ENCODE assay signal across 14 cellular contexts in genomic region chr1:204455063-204455830, GRCh38. TPM values are rescaled to one million over a fixed set of nuclear protein-coding genes. Genes with fewer than 3 reads are reported as not detected.
A peak's percentile ranks its signal among the peaks of the same experiment; 100 is the strongest.
DNase-seq lines count a peak whose midpoint lies in the region; ATAC-seq and TF ChIP-seq lines count a peak whose summit lies in the region.
"Had no signal": no experiment of that assay in that cellular context is flagged by ENCODE, and none has a peak within 500 bp of the region (broad histone marks: within the 10 kb centered on the region; RNA-seq: fewer than 3 reads in every experiment).

No MANE protein-coding gene starts in this region.

- H4K20me1 ChIP-seq in GM23338 (replicated peaks; ENCODE audit: insufficient read depth): no peaks in the 10 kb centered on the region

- H3K27me3 Mint-ChIP-seq in GM23338 (ENCODE audit: insufficient read depth, low read depth, poor library complexity) (peaks cover 16% of the 10 kb centered on the region), endothelial cell (ENCODE audit: unreplicated experiment) (peaks cover 28% of the 10 kb centered on the region)
- H3K27me3 Mint-ChIP-seq: CD4-positive, CD25-positive, alpha-beta regulatory T cell had no signal

- H3K4me1 Mint-ChIP-seq in GM23338 (peaks cover 63% of the 10 kb centered on the region), endothelial cell (ENCODE audit: unreplicated experiment) (peaks cover 69% of the 10 kb centered on the region)

- H3K9me3 ChIP-seq in psoas muscle: no peaks in the 10 kb centered on the region
- H3K9me3 ChIP-seq: ascending aorta, uterus had no signal

- peak; percentile 84 for ATAC-seq in GM23338
- no peak for ATAC-seq in psoas muscle
- ATAC-seq: Panc1 had no signal

- intact Hi-C loops in posterior vena cava (cut with DNase I): loop anchor here in 1 of 2 donors (10.0 kb wide), 1 partner anchor 310 kb away; no protein-coding TSS in a partner anchor
- intact Hi-C loops in psoas muscle (cut with DNase I): no loop called here

- H3K4me3 Mint-ChIP-seq in GM23338 (peak overlapping the region; percentile 48; the same call in 2 of the 3 replicates), endothelial cell (ENCODE audit: unreplicated experiment) (peak overlapping the region; percentile 47)

- H3K27me3 ChIP-seq in GM23338 (ENCODE audit: insufficient read depth) (no peaks in the 10 kb centered on the region), psoas muscle (ENCODE audit: insufficient read depth in 3 of 3, low read length in 2 of 3) (no peaks in the 10 kb centered on the region)
- H3K27me3 ChIP-seq: ascending aorta, uterus had no signal

- DNase-seq in GM23338 (ENCODE audit: low spot score) (peak; percentile 77), NCI-H69 (lab: John Stamatoyannopoulos, UW) (peak; percentile 77), endothelial cell (ENCODE audit: low spot score) (no peak), posterior vena cava (ENCODE audit: low spot score) (peak; percentile 66), psoas muscle (no peak), NCI-H2227 treated with DMSO at 0.1 percent for 48 hours (lab: John Stamatoyannopoulos, UW) (no peak)
- DNase-seq in activated effector memory CD4-positive, alpha-beta T cell treated with Interleukin-2 at 50 U/mL for 16 hours: no peak
- DNase-seq: CD4-positive, CD25-positive, alpha-beta regulatory T cell; effector CD4-positive, alpha-beta T cell; NCI-H1105; NCI-H226; uterus had no signal

- TF ChIP-seq CTCF in GM23338 (conservative IDR thresholded peaks at IDR 0.05; ENCODE audit: low read depth in 2 of 2): no peak
- TF ChIP-seq CTCF in endothelial cell (IDR thresholded peaks at IDR 0.05; ENCODE audit: unreplicated experiment): no peak
- no peak for TF ChIP-seq CTCF in psoas muscle (IDR thresholded peaks at IDR 0.05)

- H3K36me3 ChIP-seq in GM23338 (ENCODE audit: insufficient read depth) (peaks cover 9% of the 10 kb centered on the region; the same call in 1 of the 2 replicates), psoas muscle (ENCODE audit: insufficient read depth in 1 of 2, low read depth in 1 of 2) (peaks cover 0 to 61% of the 10 kb centered on the region in 2 donors)
- H3K36me3 ChIP-seq: uterus had no signal

- H3K9me3 Mint-ChIP-seq in GM23338: no peaks in the 10 kb centered on the region; the same call in 2 of the 3 replicates
- no peaks in the 10 kb centered on the region for H3K9me3 Mint-ChIP-seq in endothelial cell (ENCODE audit: unreplicated experiment)
- H3K9me3 Mint-ChIP-seq: CD4-positive, CD25-positive, alpha-beta regulatory T cell had no signal

- H3K36me3 Mint-ChIP-seq in GM23338 (ENCODE audit: low read depth) (peaks cover 31% of the 10 kb centered on the region), endothelial cell (ENCODE audit: low read depth, unreplicated experiment) (peaks cover 75% of the 10 kb centered on the region)

- H3K79me2 ChIP-seq in GM23338 (replicated peaks; ENCODE audit: insufficient read depth): no peaks in the 10 kb centered on the region

- H3K27ac ChIP-seq in GM23338 (ENCODE audit: low read depth) (peak overlapping the region; percentile 84; the same call in 1 of the 2 replicates), psoas muscle (no peak overlapping the region)
- H3K27ac ChIP-seq: ascending aorta had no signal

- H3K4me3 ChIP-seq in GM23338 (peak overlapping the region; percentile 5; the same call in 1 of the 2 replicates), psoas muscle (no peak overlapping the region)
- H3K4me3 ChIP-seq: ascending aorta, uterus had no signal

- H3K9me2 ChIP-seq in GM23338 (ENCODE audit: insufficient read depth): no peaks in the 10 kb centered on the region

- peak overlapping the region; percentile 89 for H3K27ac Mint-ChIP-seq in GM23338
- peak overlapping the region; percentile 70 for H3K27ac Mint-ChIP-seq in endothelial cell (ENCODE audit: unreplicated experiment)

- H3K4me2 ChIP-seq in GM23338: peak overlapping the region; percentile 60

- H3K4me1 ChIP-seq in GM23338 (ENCODE audit: insufficient read depth): peaks cover 37% of the 10 kb centered on the region
- peaks cover 17% of the 10 kb centered on the region for H3K4me1 ChIP-seq in psoas muscle

- 73 to 74% (median 73%) methylated on average over 18 of the region's 18 CpGs for WGBS in psoas muscle, 3 donors

- no peak overlapping the region for H2AFZ ChIP-seq in GM23338

- H3F3A ChIP-seq in GM23338 (replicated peaks; ENCODE audit: low read depth): 0 out of 2 replicates have a peak, but pooled peaks cover 7% of the 10 kb centered on the region

TF ChIP-seq in GM23338, 12 proteins besides CTCF, POLR2A, EP300 and RAD21 (continues in another document):
- TF ChIP-seq ZNF462 (CRISPR knock-in tag; IDR thresholded peaks at IDR 0.05): no peak
- TF ChIP-seq ETS1 (IDR thresholded peaks at IDR 0.05): no peak
- TF ChIP-seq ZNF331 (CRISPR knock-in tag; IDR thresholded peaks at IDR 0.05; ENCODE audit: low read depth): no peak
- no peak for TF ChIP-seq EZH2 (IDR thresholded peaks at IDR 0.05; ENCODE audit: low read depth, unreplicated experiment)

RNA-seq across cellular contexts. Expression of gene PIK3C2B, which starts 39.4 kb away (rescaled TPM):
- 17.4 and 19.0 TPM in 2 replicates for total RNA-seq in GM23338 (2014; rRNA removed; shearing (Covaris generic))
- polyA plus RNA-seq in GM23338 (2016; fragmentation: Nextera tagmentation; extraction: Ambion mirVana): 4.8 TPM in 2 replicates
- 256 TPM for total RNA-seq in endothelial cell (ENCODE audit: unreplicated experiment)
- 10 to 100 TPM; 33.7 to 36.9 TPM for total RNA-seq in posterior vena cava
- 10 to 100 TPM in 3 of 4 donors, 1 to 10 TPM in 1; 8.2 to 20.9 (median 13.9) TPM for total RNA-seq in psoas muscle
- 1 to 10 TPM; 1.9 to 3.9 (median 1.9) TPM for polyA plus RNA-seq in psoas muscle

RNA-seq across cellular contexts. Expression of gene PPP1R15B, which starts 43.6 kb away (rescaled TPM):
- 58.4 and 64.3 TPM in 2 replicates for total RNA-seq in GM23338 (2014; rRNA removed; shearing (Covaris generic))
- polyA plus RNA-seq in GM23338 (2016; fragmentation: Nextera tagmentation; extraction: Ambion mirVana): 16.3 and 17.3 TPM in 2 replicates
- 43.2 TPM for total RNA-seq in endothelial cell (ENCODE audit: unreplicated experiment)
- 10 to 100 TPM; 33.2 to 45.7 TPM for total RNA-seq in posterior vena cava
- total RNA-seq in psoas muscle: 10 to 100 TPM; 15.5 to 35.2 (median 26.0) TPM
- polyA plus RNA-seq in psoas muscle: 10 to 100 TPM; 12.2 to 23.9 (median 12.9) TPM

Comparison
In these comparisons a context has a peak if more than half of its experiments do, and no peak if none do; other contexts are left out.
1. DNase-seq: peak in GM23338 (single experiment), NCI-H69 (single experiment) and posterior vena cava (single experiment); none in endothelial cell (single experiment), psoas muscle (0 of 2), NCI-H2227 treated with DMSO at 0.1 percent for 48 hours (single experiment) and activated effector memory CD4-positive, alpha-beta T cell treated with Interleukin-2 at 50 U/mL for 16 hours (single experiment).